10 cellular contexts compared by ENCODE assay signal in the genomic region with DNA sequence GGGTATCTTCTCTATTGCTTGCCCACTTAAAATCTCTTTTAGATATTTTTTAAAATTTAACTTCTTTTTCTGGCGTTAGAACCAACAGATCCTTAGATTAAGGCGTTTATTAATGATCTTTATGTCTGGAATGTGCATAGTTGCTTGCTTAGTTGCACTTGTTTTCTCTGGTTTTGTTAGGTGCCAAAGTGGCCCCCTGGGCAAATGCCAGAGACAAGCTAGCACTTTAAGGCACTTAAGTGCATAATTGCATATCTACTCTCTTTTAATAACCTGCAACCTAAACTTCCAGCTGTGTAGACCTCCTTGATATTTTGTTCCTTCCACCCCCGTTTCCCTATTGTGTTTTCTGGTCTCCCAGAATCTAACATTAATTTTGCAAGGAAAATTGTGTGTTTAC. TPM values are rescaled to one million over a fixed set of nuclear protein-coding genes. Genes with fewer than 3 reads are reported as not detected.
A peak's percentile ranks its signal among the peaks of the same experiment; 100 is the strongest.
DNase-seq lines count a peak whose midpoint lies in the region; ATAC-seq and TF ChIP-seq lines count a peak whose summit lies in the region.
"Had no signal": no experiment of that assay in that cellular context is flagged by ENCODE, and none has a peak within 500 bp of the region (broad histone marks: within the 10 kb centered on the region; RNA-seq: fewer than 3 reads in every experiment).

No MANE protein-coding gene starts in this region.

- no peak for TF ChIP-seq POLR2A in upper lobe of left lung (IDR thresholded peaks at IDR 0.05)
- no peak for TF ChIP-seq POLR2A in adrenal gland (IDR thresholded peaks at IDR 0.05)

- H3K4me3 ChIP-seq in heart right ventricle: peak overlapping the region in 8 of 10 donors; percentile 18 to 93 (median 75)
- H3K4me3 ChIP-seq in lower lobe of right lung: peak overlapping the region; percentile 71
- H3K4me3 ChIP-seq in upper lobe of left lung: peak overlapping the region in 3 of 4 donors; percentile 18 to 85 (median 77)
- H3K4me3 ChIP-seq in adrenal gland: peak overlapping the region in 1 of 4 donors; percentile 94
- H3K4me3 ChIP-seq: SJSA1 had no signal

- WGBS in heart right ventricle, 2 donors: 13 to 18% methylated on average over 3 of the region's 3 CpGs
- WGBS in upper lobe of left lung, 2 donors: 21 to 25% methylated on average over 3 of the region's 3 CpGs
- 20 to 28% (median 22%) methylated on average over 3 of the region's 3 CpGs for WGBS in adrenal gland, 4 donors

- peak overlapping the region; percentile 79 for H3K27ac Mint-ChIP-seq in activated naive CD8-positive, alpha-beta T cell

- H3K27ac ChIP-seq in heart right ventricle (peak overlapping the region in 1 of 10 donors; percentile 19), lower lobe of right lung (no peak overlapping the region), upper lobe of left lung (no peak overlapping the region), adrenal gland (no peak overlapping the region)
- H3K27ac ChIP-seq: SJSA1 had no signal

- H3K9me3 ChIP-seq in heart right ventricle (no peaks in the 10 kb centered on the region), lower lobe of right lung (no peaks in the 10 kb centered on the region), upper lobe of left lung (no peaks in the 10 kb centered on the region), adrenal gland (replicated peaks in 1 of 3) (no peaks in the 10 kb centered on the region)
- H3K9me3 ChIP-seq: SJSA1 had no signal

- TF ChIP-seq EP300 in upper lobe of left lung (IDR thresholded peaks at IDR 0.05): no peak

- TF ChIP-seq CTCF in heart right ventricle (IDR thresholded peaks at IDR 0.05) (no peak), lower lobe of right lung (IDR thresholded peaks at IDR 0.05) (no peak), upper lobe of left lung (IDR thresholded peaks at IDR 0.05) (no peak), adrenal gland (IDR thresholded peaks at IDR 0.05) (no peak)

- no peaks in the 10 kb centered on the region for H3K27me3 ChIP-seq in heart right ventricle
- H3K27me3 ChIP-seq in lower lobe of right lung (ENCODE audit: low read depth): no peaks in the 10 kb centered on the region
- H3K27me3 ChIP-seq in upper lobe of left lung: no peaks in the 10 kb centered on the region
- no peaks in the 10 kb centered on the region for H3K27me3 ChIP-seq in adrenal gland
- H3K27me3 ChIP-seq: SJSA1 had no signal

- intact Hi-C loops in heart right ventricle (cut with DNase I): loop anchor here in 2 of 10 donors (5.0 kb wide), 1 partner anchor 35 kb away; the partner anchor contains the start of gene RBM4B (in 2 of the 2)
- intact Hi-C loops in left ventricle myocardium superior (cut with micrococcal nuclease): no loop called here
- intact Hi-C loops in lower lobe of right lung (cut with DNase I): no loop called here
- intact Hi-C loops in adrenal gland (cut with DNase I): loop anchor here in 1 of 2 donors (10.0 kb wide), 1 partner anchor 567 kb away; the partner anchor contains the start of gene PACS1

- DNase-seq in heart right ventricle: no peak
- no peak for DNase-seq in left ventricle myocardium superior
- DNase-seq in lower lobe of right lung: no peak
- DNase-seq in upper lobe of left lung: no peak
- DNase-seq in adrenal gland: no peak
- DNase-seq in AG20443 (ENCODE audit: low spot score): no peak
- DNase-seq: erythroblast had no signal

- H3K9me3 Mint-ChIP-seq in activated naive CD8-positive, alpha-beta T cell (ENCODE audit: low read depth): no peaks in the 10 kb centered on the region

- ATAC-seq in heart right ventricle (no peak), left ventricle myocardium superior (no peak), lower lobe of right lung (no peak), upper lobe of left lung (ENCODE audit: low FRiP score in 2 of 2) (no peak), GM21528 (IDR thresholded peaks at IDR 0.05; ENCODE audit: low FRiP score, unreplicated experiment) (no peak)

- H3K27me3 Mint-ChIP-seq in activated naive CD8-positive, alpha-beta T cell: no peaks in the 10 kb centered on the region

- H3K4me1 ChIP-seq in heart right ventricle: peaks cover 30 to 88% (median 85%) of the 10 kb centered on the region in 9 donors
- H3K4me1 ChIP-seq in lower lobe of right lung: peaks cover 86% of the 10 kb centered on the region
- peaks cover 79 to 91% (median 81%) of the 10 kb centered on the region in 4 donors for H3K4me1 ChIP-seq in upper lobe of left lung
- H3K4me1 ChIP-seq in adrenal gland (replicated peaks in 1 of 2): peaks cover 72 to 83% of the 10 kb centered on the region in 2 donors

- H3K4me3 Mint-ChIP-seq in activated naive CD8-positive, alpha-beta T cell: peak overlapping the region; percentile 97

- H3K36me3 ChIP-seq in heart right ventricle (peaks cover 0 to 72% (median 43%) of the 10 kb centered on the region in 9 donors), lower lobe of right lung (peaks cover 72% of the 10 kb centered on the region), upper lobe of left lung (peaks cover 11 to 71% (median 53%) of the 10 kb centered on the region in 4 donors), adrenal gland (replicated peaks in 1 of 2) (peaks cover 0 to 64% of the 10 kb centered on the region in 2 donors)

- peaks cover 40% of the 10 kb centered on the region for H3K36me3 Mint-ChIP-seq in activated naive CD8-positive, alpha-beta T cell

- H3K4me1 Mint-ChIP-seq in activated naive CD8-positive, alpha-beta T cell (ENCODE audit: low read depth): peaks cover 90% of the 10 kb centered on the region

RNA-seq across cellular contexts. Expression of gene RBM4, which starts 3.3 kb away (rescaled TPM):
- total RNA-seq in heart right ventricle (10 to 100 TPM; 49.3 to 77.0 (median 55.3) TPM), left ventricle myocardium superior (69.5 TPM), lower lobe of right lung (107 TPM), upper lobe of left lung (100 to 1,000 TPM in 2 of 6 donors, 10 to 100 TPM in 4; 62.4 to 103 (median 90.2) TPM), adrenal gland (100 to 1,000 TPM in 6 of 8 donors, 10 to 100 TPM in 2; 89.9 to 243 (median 138) TPM)
- polyA plus RNA-seq in heart right ventricle (10 to 100 TPM; 37.9 to 60.5 TPM), adrenal gland (100 to 1,000 TPM in 1 of 3 donors, 10 to 100 TPM in 2; 70.0 to 205 (median 79.4) TPM)

RNA-seq across cellular contexts. Expression of gene RBM14, which starts 25.4 kb away (rescaled TPM):
- total RNA-seq in heart right ventricle (10 to 100 TPM; 22.4 to 34.3 (median 28.3) TPM), left ventricle myocardium superior (31.4 TPM), lower lobe of right lung (93.4 TPM), upper lobe of left lung (100 to 1,000 TPM in 1 of 6 donors, 10 to 100 TPM in 5; 45.7 to 114 (median 73.1) TPM), adrenal gland (100 to 1,000 TPM in 1 of 8 donors, 10 to 100 TPM in 7; 32.3 to 106 (median 52.7) TPM)
- polyA plus RNA-seq in heart right ventricle (10 to 100 TPM; 16.2 to 49.7 TPM), adrenal gland (10 to 100 TPM; 29.1 to 96.7 (median 39.1) TPM)

RNA-seq across cellular contexts. Expression of gene RBM4B, which starts 35.9 kb away (rescaled TPM):
- 10 to 100 TPM in 4 of 10 donors, 1 to 10 TPM in 6; 5.7 to 12.6 (median 9.2) TPM for total RNA-seq in heart right ventricle
- polyA plus RNA-seq in heart right ventricle: 1 to 10 TPM; 8.2 to 9.0 TPM
- 13.1 TPM for total RNA-seq in left ventricle myocardium superior
- 17.6 TPM for total RNA-seq in lower lobe of right lung
- total RNA-seq in upper lobe of left lung: 10 to 100 TPM in 4 of 6 donors, 1 to 10 TPM in 2; 7.3 to 27.2 (median 13.9) TPM
- 10 to 100 TPM in 7 of 8 donors, 1 to 10 TPM in 1; 9.9 to 30.7 (median 18.8) TPM for total RNA-seq in adrenal gland
- polyA plus RNA-seq in adrenal gland: 10 to 100 TPM; 20.9 to 29.8 (median 23.3) TPM

RNA-seq across cellular contexts. Expression of gene CCS, which starts 48.8 kb away (rescaled TPM):
- total RNA-seq in heart right ventricle (10 to 100 TPM; 15.9 to 29.3 (median 20.2) TPM), left ventricle myocardium superior (26.8 TPM), lower lobe of right lung (40.5 TPM), upper lobe of left lung (10 to 100 TPM; 24.3 to 82.8 (median 34.0) TPM), adrenal gland (10 to 100 TPM; 21.9 to 76.3 (median 43.1) TPM)
- polyA plus RNA-seq in heart right ventricle (10 to 100 TPM; 27.7 to 73.6 TPM), adrenal gland (100 to 1,000 TPM in 2 of 3 donors, 10 to 100 TPM in 1; 22.7 to 204 (median 188) TPM)

RNA-seq across cellular contexts. Expression of gene CCDC87, which starts 49.0 kb away (rescaled TPM):
- total RNA-seq in heart right ventricle (under 1 TPM; 0.17 to 0.66 (median 0.37) TPM), left ventricle myocardium superior (0.25 TPM), lower lobe of right lung (0.50 TPM), upper lobe of left lung (1 to 10 TPM in 1 of 6 donors, under 1 TPM in 4, not detected in 1; 0.20 to 4.2 (median 0.44) TPM), adrenal gland (under 1 TPM; 0.30 to 0.84 (median 0.47) TPM)
- polyA plus RNA-seq in heart right ventricle (under 1 TPM; 0.14 to 0.22 TPM), adrenal gland (under 1 TPM; 0.13 to 0.90 (median 0.24) TPM)
